Comparison of ENCODE assay signal across 10 cellular contexts in genomic region chr13:101738336-101738735, GRCh38.
"Had no signal": no experiment of that assay in that cellular context is flagged by ENCODE, and none has a peak within 500 bp of the region (broad histone marks: within the 10 kb centered on the region; RNA-seq: fewer than 3 reads in every experiment).

No MANE protein-coding gene starts in this region.

- H3K27ac Mint-ChIP-seq: HFFc6 had no signal

- ATAC-seq: HCT116, K562 had no signal

- H3K9me3 Mint-ChIP-seq: HFFc6 had no signal

- H3K9ac ChIP-seq: GM23248 had no signal

- H3K9me3 ChIP-seq: HAP-1 had no signal

- DNase-seq: GM23248, GOT3, H7, HFFc6, IMR-90, KG1 had no signal

- H3K4me3 ChIP-seq: GM23248, HAP-1, K562 had no signal

- H3K4me3 Mint-ChIP-seq: HFFc6 had no signal

- H2AFZ ChIP-seq: GM23248 had no signal

- H3K4me1 ChIP-seq: HAP-1 had no signal

- H3K27ac ChIP-seq: GM23248 had no signal

- H3K36me3 ChIP-seq: HAP-1 had no signal

- FAIRE-seq: HTR-8/SVneo, K562 had no signal
